In the genomic region with DNA sequence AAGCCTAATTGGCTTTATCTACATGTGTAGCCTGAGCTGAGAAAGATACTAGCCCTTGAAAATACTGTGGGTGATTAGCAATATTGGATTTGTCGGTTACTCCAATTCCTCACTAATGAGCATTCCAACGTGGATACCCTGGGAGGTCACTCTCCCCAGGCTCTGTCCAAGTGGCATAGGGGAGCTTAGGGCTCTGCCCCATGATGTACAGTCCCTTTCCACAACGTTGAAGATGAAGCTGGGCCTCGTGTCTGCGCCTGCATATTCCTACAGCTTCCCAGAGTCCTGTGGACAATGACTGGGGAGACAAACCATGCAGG, we compare ENCODE assay signal across 8 cellular contexts. TPM values are rescaled to one million over a fixed set of nuclear protein-coding genes. Genes with fewer than 3 reads are reported as not detected.
A peak's percentile ranks its signal among the peaks of the same experiment; 100 is the strongest.
DNase-seq lines count a peak whose midpoint lies in the region; TF ChIP-seq lines count a peak whose summit lies in the region.

No MANE protein-coding gene starts in this region.

- DNase-seq in activated CD4-positive, alpha-beta T cell treated with anti-CD3 and anti-CD28 coated beads, Interleukin-2, amount 10 ng/mL, durations not matched to agents 24 days and 14 days = peak; percentile 65
- DNase-seq in activated CD4-positive, alpha-beta T cell treated with anti-CD3 and anti-CD28 coated beads, Interleukin-2, amount 50 U/mL, for 4 hours = no peak
- DNase-seq in activated T-cell treated with anti-CD3 and anti-CD28 coated beads, Interleukin-2, amount 50 U/mL, for 24 hours = peak; percentile 70
- DNase-seq in thyroid gland (no peak), SW480 (ENCODE audit: low spot score) (no peak), GOT3 (lab: John Stamatoyannopoulos, UW) (no peak), NCI-H1105 (lab: John Stamatoyannopoulos, UW) (no peak)

- H3K9me3 ChIP-seq in iPS-18a (ENCODE audit: control insufficient read depth, low read depth, low read length) (no peaks in the 10 kb centered on the region), thyroid gland (no peaks in the 10 kb centered on the region)

- peaks cover 2% of the 10 kb centered on the region for H3K27me3 Mint-ChIP-seq in activated CD4-positive, alpha-beta T cell treated with anti-CD3 and anti-CD28 coated beads, Interleukin-2, amount 10 ng/mL, durations not matched to agents 24 days and 14 days
- H3K27me3 Mint-ChIP-seq in activated T-cell treated with anti-CD3 and anti-CD28 coated beads, Interleukin-2, amount 50 U/mL, for 24 hours = peaks cover 2% of the 10 kb centered on the region

- H3K27ac ChIP-seq in iPS-18a (ENCODE audit: low read length) (peak overlapping the region; percentile 89), thyroid gland (peak overlapping the region; percentile 83 to 88 (median 84))

- peaks cover 79% of the 10 kb centered on the region for H3K36me3 Mint-ChIP-seq in activated CD4-positive, alpha-beta T cell treated with anti-CD3 and anti-CD28 coated beads, Interleukin-2, amount 10 ng/mL, durations not matched to agents 24 days and 14 days (ENCODE audit: low read depth)
- peaks cover 82% of the 10 kb centered on the region for H3K36me3 Mint-ChIP-seq in activated T-cell treated with anti-CD3 and anti-CD28 coated beads, Interleukin-2, amount 50 U/mL, for 24 hours (ENCODE audit: low read depth)

- TF ChIP-seq CTCF in thyroid gland (IDR thresholded peaks at IDR 0.05) = no peak

- WGBS in thyroid gland, 2 donors = 39 to 48% methylated on average over 5 of the region's 5 CpGs

- no peaks in the 10 kb centered on the region for H3K27me3 ChIP-seq in iPS-18a (ENCODE audit: control insufficient read depth, insufficient read depth, low read length)
- no peaks in the 10 kb centered on the region for H3K27me3 ChIP-seq in thyroid gland

- H3K9me3 Mint-ChIP-seq in activated CD4-positive, alpha-beta T cell treated with anti-CD3 and anti-CD28 coated beads, Interleukin-2, amount 10 ng/mL, durations not matched to agents 24 days and 14 days = peaks cover 5% of the 10 kb centered on the region
- no peaks in the 10 kb centered on the region for H3K9me3 Mint-ChIP-seq in activated T-cell treated with anti-CD3 and anti-CD28 coated beads, Interleukin-2, amount 50 U/mL, for 24 hours

- peaks cover 38% of the 10 kb centered on the region for H3K4me1 Mint-ChIP-seq in activated CD4-positive, alpha-beta T cell treated with anti-CD3 and anti-CD28 coated beads, Interleukin-2, amount 10 ng/mL, durations not matched to agents 24 days and 14 days
- H3K4me1 Mint-ChIP-seq in activated T-cell treated with anti-CD3 and anti-CD28 coated beads, Interleukin-2, amount 50 U/mL, for 24 hours (ENCODE audit: low read depth) = peaks cover 39% of the 10 kb centered on the region

- H3K4me3 Mint-ChIP-seq in activated CD4-positive, alpha-beta T cell treated with anti-CD3 and anti-CD28 coated beads, Interleukin-2, amount 10 ng/mL, durations not matched to agents 24 days and 14 days = peak overlapping the region; percentile 92
- H3K4me3 Mint-ChIP-seq in activated T-cell treated with anti-CD3 and anti-CD28 coated beads, Interleukin-2, amount 50 U/mL, for 24 hours = peak overlapping the region; percentile 96

- peak overlapping the region; percentile 65 for H3K4me3 ChIP-seq in iPS-18a (ENCODE audit: low read length)
- no peak overlapping the region for H3K4me3 ChIP-seq in thyroid gland (replicated peaks in 1 of 3)

- H3K27ac Mint-ChIP-seq in activated CD4-positive, alpha-beta T cell treated with anti-CD3 and anti-CD28 coated beads, Interleukin-2, amount 10 ng/mL, durations not matched to agents 24 days and 14 days = peak overlapping the region; percentile 99
- peak overlapping the region; percentile 100 for H3K27ac Mint-ChIP-seq in activated T-cell treated with anti-CD3 and anti-CD28 coated beads, Interleukin-2, amount 50 U/mL, for 24 hours

- no peak for TF ChIP-seq POLR2A in thyroid gland (IDR thresholded peaks at IDR 0.05)

- peaks cover 60% of the 10 kb centered on the region for H3K36me3 ChIP-seq in iPS-18a (ENCODE audit: control insufficient read depth, low read depth, low read length)
- H3K36me3 ChIP-seq in thyroid gland = peaks cover 25 to 40% of the 10 kb centered on the region in 2 donors

- H3K4me1 ChIP-seq in iPS-18a (ENCODE audit: control insufficient read depth, low read depth, low read length) (peaks cover 19% of the 10 kb centered on the region), thyroid gland (peaks cover 48 to 49% of the 10 kb centered on the region in 2 donors)

- intact Hi-C loops in activated CD4-positive, alpha-beta T cell treated with anti-CD3 and anti-CD28 coated beads, Interleukin-2, amount 10 ng/mL, durations not matched to agents 24 days and 14 days (cut with micrococcal nuclease) = loop anchor here (5.0 kb wide), 1 partner anchor 56 kb away; no protein-coding TSS in a partner anchor
- intact Hi-C loops in thyroid gland (cut with DNase I) = no loop called here

- peak overlapping the region; percentile 93 for H3K9ac ChIP-seq in iPS-18a (ENCODE audit: low read length)

RNA-seq across cellular contexts. Expression of a gene that starts 2.6 kb away (rescaled TPM):
- 143 and 145 TPM in 2 replicates for total RNA-seq in activated CD4-positive, alpha-beta T cell treated with anti-CD3 and anti-CD28 coated beads, Interleukin-2, amount 10 ng/mL, durations not matched to agents 24 days and 14 days
- 10 to 100 TPM in 3 of 4 donors, 1 to 10 TPM in 1; 9.4 to 22.8 (median 14.0) TPM for total RNA-seq in thyroid gland

RNA-seq across cellular contexts. Expression of a gene that starts 44.5 kb away (rescaled TPM):
- 47.5 and 50.7 TPM in 2 replicates for total RNA-seq in activated CD4-positive, alpha-beta T cell treated with anti-CD3 and anti-CD28 coated beads, Interleukin-2, amount 10 ng/mL, durations not matched to agents 24 days and 14 days
- 10 to 100 TPM; 14.8 to 26.6 (median 20.6) TPM for total RNA-seq in thyroid gland

Comparison
In these comparisons a context has a peak if more than half of its experiments do, and no peak if none do; other contexts are left out.
1. DNase-seq: peak in activated CD4-positive, alpha-beta T cell treated with anti-CD3 and anti-CD28 coated beads, Interleukin-2, amount 10 ng/mL, durations not matched to agents 24 days and 14 days (single experiment) and activated T-cell treated with anti-CD3 and anti-CD28 coated beads, Interleukin-2, amount 50 U/mL, for 24 hours (single experiment); none in activated CD4-positive, alpha-beta T cell treated with anti-CD3 and anti-CD28 coated beads, Interleukin-2, amount 50 U/mL, for 4 hours (0 of 2), thyroid gland (0 of 2), SW480 (single experiment), GOT3 (single experiment) and NCI-H1105 (single experiment).